ENCODE assay signal across 26 cellular contexts in the genomic region with DNA sequence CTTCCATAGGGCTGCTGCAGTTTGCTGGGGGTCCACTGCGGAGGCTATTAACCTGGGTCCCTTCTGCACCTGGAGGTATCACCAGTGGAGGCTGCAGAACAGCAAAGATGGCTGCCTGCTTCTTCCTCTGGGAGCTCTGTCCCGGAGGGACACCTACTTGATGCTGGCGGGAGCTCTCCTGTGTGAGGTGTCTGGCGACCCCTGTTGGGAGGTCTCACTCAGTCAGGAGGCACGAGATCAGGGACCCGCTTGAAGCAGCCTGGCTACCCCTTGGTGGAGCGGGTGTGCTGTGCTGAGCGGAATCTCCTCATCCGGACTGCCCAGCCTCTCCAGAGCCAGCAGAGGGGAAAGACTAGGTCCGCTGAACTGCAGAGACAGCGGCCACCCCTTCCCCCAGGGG. TPM values are rescaled to one million over a fixed set of nuclear protein-coding genes. Genes with fewer than 3 reads are reported as not detected.
DNase-seq lines count a peak whose midpoint lies in the region; TF ChIP-seq lines count a peak whose summit lies in the region.
"Had no signal": no experiment of that assay in that cellular context is flagged by ENCODE, and none has a peak within 500 bp of the region (broad histone marks: within the 10 kb centered on the region; RNA-seq: fewer than 3 reads in every experiment).

No MANE protein-coding gene starts in this region.

- H3K18ac ChIP-seq in H9 (ENCODE audit: insufficient read length, low read depth, low read length), result no peak overlapping the region

- H2AK5ac ChIP-seq in H9 (ENCODE audit: insufficient read length, low read length), result no peak overlapping the region

- H2BK120ac ChIP-seq in H9 (ENCODE audit: low read depth, low read length, poor library complexity, severe bottlenecking), result no peak overlapping the region

- no peaks in the 10 kb centered on the region for H3F3A ChIP-seq in OCI-LY1 (ENCODE audit: insufficient read depth, low read length)

- intact Hi-C loops in dorsolateral prefrontal cortex (cut with DNase I), result no loop called here

- no peaks in the 10 kb centered on the region for H3K23me2 ChIP-seq in H9 (ENCODE audit: insufficient read length, low read depth, low read length, poor library complexity, severe bottlenecking)

- H3K9me3 ChIP-seq in H9 (ENCODE audit: control insufficient read depth, low read depth, low read length), result no peaks in the 10 kb centered on the region
- no peaks in the 10 kb centered on the region for H3K9me3 ChIP-seq in OCI-LY1 (ENCODE audit: low read length)
- H3K9me3 ChIP-seq in iPS DF 6.9 (ENCODE audit: control insufficient read depth, insufficient read depth, low read length), result no peaks in the 10 kb centered on the region
- H3K9me3 ChIP-seq: transverse colon had no signal

- H3K79me2 ChIP-seq in H9 (ENCODE audit: insufficient read depth, low read length), result no peaks in the 10 kb centered on the region
- no peaks in the 10 kb centered on the region for H3K79me2 ChIP-seq in OCI-LY1 (ENCODE audit: insufficient read depth, low read length)

- no peak overlapping the region for H2AFZ ChIP-seq in H9 (ENCODE audit: low read length)
- no peak overlapping the region for H2AFZ ChIP-seq in OCI-LY1 (ENCODE audit: low read length)

- no peaks in the 10 kb centered on the region for H3K36me3 ChIP-seq in OCI-LY1 (ENCODE audit: insufficient read depth, low read length)
- H3K36me3 ChIP-seq in iPS DF 6.9 (ENCODE audit: control insufficient read depth, insufficient read depth, low read length), result no peaks in the 10 kb centered on the region
- H3K36me3 ChIP-seq: transverse colon had no signal

- no peak overlapping the region for H4K5ac ChIP-seq in H9 (ENCODE audit: insufficient read length, low read depth, low read length)

- H4K91ac ChIP-seq in H9 (ENCODE audit: insufficient read length, low read depth, low read length), result no peak overlapping the region

- TF ChIP-seq CTCF in H9 (conservative IDR thresholded peaks at IDR 0.05) (peak; percentile 59; the same call in 2 of the 3 replicates), OCI-LY1 (IDR thresholded peaks at IDR 0.05; ENCODE audit: low read length) (peak; percentile 32; the same call in 1 of the 2 replicates), dorsolateral prefrontal cortex (IDR thresholded peaks at IDR 0.05 in 54 of 56, conservative IDR thresholded peaks at IDR 0.05 in 2 of 56; ENCODE audit: low read depth in 1 of 56, partially characterized antibody in 56 of 56) (no peak)

- H2BK12ac ChIP-seq in H9 (ENCODE audit: insufficient read length, low read depth, low read length), result no peak overlapping the region

- H3K36me3 Mint-ChIP-seq in H9 (ENCODE audit: insufficient read depth in 1 of 3, low read depth in 3 of 3), result no peaks in the 10 kb centered on the region
- H3K36me3 Mint-ChIP-seq: activated CD8-positive, alpha-beta memory T cell treated with anti-CD3 and anti-CD28 coated beads, Interleukin-2, amount 10 ng/mL, durations not matched to agents 7 days and 5 days; activated naive CD4-positive, alpha-beta T cell treated with anti-CD3 and anti-CD28 coated beads, Interleukin-2, amount 50 U/mL, for 24 hours; CD4-positive, CD25-positive, alpha-beta regulatory T cell had no signal

- H3K4me3 ChIP-seq in OCI-LY1 (ENCODE audit: low read depth, low read length, poor library complexity, severe bottlenecking), result no peak overlapping the region
- no peak overlapping the region for H3K4me3 ChIP-seq in iPS DF 6.9 (ENCODE audit: low read length)
- H3K4me3 ChIP-seq in dorsolateral prefrontal cortex, result no peak overlapping the region
- H3K4me3 ChIP-seq: coronary artery, SK-N-MC, transverse colon had no signal

- no peak overlapping the region for H3K4ac ChIP-seq in H9 (ENCODE audit: low read depth, low read length)

- peaks cover 7% of the 10 kb centered on the region; the same call in 1 of the 2 replicates for H3K27me3 Mint-ChIP-seq in H9 (ENCODE audit: low read depth)
- H3K27me3 Mint-ChIP-seq: CD4-positive, CD25-positive, alpha-beta regulatory T cell had no signal

- H3K79me1 ChIP-seq in H9 (ENCODE audit: insufficient read depth, low read depth, low read length, poor library complexity, severe bottlenecking), result no peaks in the 10 kb centered on the region

- peaks cover 0 to 6% of the 10 kb centered on the region in 2 experiments; a peak in 2 of 5 replicates for H3K9me3 Mint-ChIP-seq in H9

- no CpG with 5 or more reads among the region's 11 CpGs for WGBS in H9 (ENCODE audit: extremely low coverage, insufficient read length, low lambda C conversion rate)
- no CpG with 5 or more reads among the region's 11 CpGs for WGBS in iPS DF 6.9 (ENCODE audit: insufficient coverage, insufficient read length)

- no peak overlapping the region for H3K23ac ChIP-seq in H9 (ENCODE audit: insufficient read length, low read depth, low read length)

- no peaks in the 10 kb centered on the region for H3K9me2 ChIP-seq in OCI-LY1 (ENCODE audit: low read depth, low read length)

- no peaks in the 10 kb centered on the region for H3K27me3 ChIP-seq in H9 (ENCODE audit: insufficient read depth, low read length)
- H3K27me3 ChIP-seq in OCI-LY1 (ENCODE audit: insufficient read depth, low read length), result no peaks in the 10 kb centered on the region
- no peaks in the 10 kb centered on the region for H3K27me3 ChIP-seq in iPS DF 6.9 (ENCODE audit: control insufficient read depth, insufficient read depth, low read length)
- H3K27me3 ChIP-seq in dorsolateral prefrontal cortex, result peaks cover 0 to 9% (median 0%) of the 10 kb centered on the region in 45 donors

- no peak overlapping the region for H2BK20ac ChIP-seq in H9 (ENCODE audit: low read depth, low read length, poor library complexity, severe bottlenecking)

- DNase-seq in Daoy (ENCODE audit: low read depth) (peak; percentile 6), H9 (peak; percentile 85), iPS DF 6.9 (ENCODE audit: low read depth, low spot score) (peak; percentile 20), activated gamma-delta T cell treated with Interleukin-2 at 50 U/mL for 16 hours (no peak), RKO (ENCODE audit: low spot score) (no peak), dorsolateral prefrontal cortex (no peak), hepatic stellate cell (ENCODE audit: low spot score) (no peak)
- DNase-seq: activated CD4-positive, alpha-beta T cell treated with anti-CD3 and anti-CD28 coated beads, Interleukin-2, amount 10 ng/mL, durations not matched to agents 7 days and 5 days; activated CD8-positive, alpha-beta memory T cell treated with anti-CD3 and anti-CD28 coated beads, Interleukin-2, amount 10 ng/mL, durations not matched to agents 7 days and 5 days; anterior cingulate cortex; CD4-positive, CD25-positive, alpha-beta regulatory T cell; GDM1; GOT3; mesenchymal stem cell; MV-4-11; NCI-H187; NCI-H345; nucleus accumbens; RPMI8226; transverse colon had no signal

- H2BK15ac ChIP-seq in H9 (ENCODE audit: low read depth, low read length), result no peak overlapping the region

- no peak overlapping the region for H3K9ac ChIP-seq in H9 (ENCODE audit: extremely low read depth, insufficient read length, low read length)
- no peak overlapping the region for H3K9ac ChIP-seq in OCI-LY1 (ENCODE audit: low read length)
- H3K9ac ChIP-seq: KMS-11 had no signal

- no peak overlapping the region for H3K14ac ChIP-seq in H9 (ENCODE audit: insufficient read depth, low read length)

- no peak overlapping the region for H3K27ac Mint-ChIP-seq in H9
- H3K27ac Mint-ChIP-seq: activated CD4-positive, alpha-beta T cell treated with anti-CD3 and anti-CD28 coated beads, Interleukin-2, amount 10 ng/mL, durations not matched to agents 7 days and 5 days; activated CD8-positive, alpha-beta memory T cell treated with anti-CD3 and anti-CD28 coated beads, Interleukin-2, amount 10 ng/mL, durations not matched to agents 7 days and 5 days; activated naive CD4-positive, alpha-beta T cell treated with anti-CD3 and anti-CD28 coated beads, Interleukin-2, amount 50 U/mL, for 24 hours; CD4-positive, CD25-positive, alpha-beta regulatory T cell had no signal

- H3K4me2 ChIP-seq in H9 (ENCODE audit: insufficient read depth, insufficient read length, low read length) (no peak overlapping the region), OCI-LY1 (ENCODE audit: low read length) (no peak overlapping the region)
- H3K4me2 ChIP-seq: KMS-11 had no signal

- no peaks in the 10 kb centered on the region for H3K4me1 ChIP-seq in H9 (ENCODE audit: insufficient read depth, low read length)
- H3K4me1 ChIP-seq in OCI-LY1 (ENCODE audit: insufficient read depth, low read length, severe bottlenecking), result no peaks in the 10 kb centered on the region
- H3K4me1 ChIP-seq in iPS DF 6.9 (ENCODE audit: control insufficient read depth, insufficient read depth, low read length), result no peaks in the 10 kb centered on the region
- H3K4me1 ChIP-seq: transverse colon had no signal

- H3K56ac ChIP-seq in H9 (ENCODE audit: insufficient read length, low read depth, low read length), result no peak overlapping the region

- H3K4me3 Mint-ChIP-seq in H9, result no peak overlapping the region
- H3K4me3 Mint-ChIP-seq: activated CD4-positive, alpha-beta T cell treated with anti-CD3 and anti-CD28 coated beads, Interleukin-2, amount 10 ng/mL, durations not matched to agents 7 days and 5 days; activated CD8-positive, alpha-beta memory T cell treated with anti-CD3 and anti-CD28 coated beads, Interleukin-2, amount 10 ng/mL, durations not matched to agents 7 days and 5 days; activated naive CD4-positive, alpha-beta T cell treated with anti-CD3 and anti-CD28 coated beads, Interleukin-2, amount 50 U/mL, for 24 hours; CD4-positive, CD25-positive, alpha-beta regulatory T cell had no signal

- no peak overlapping the region for H4K8ac ChIP-seq in H9 (replicated peaks; ENCODE audit: insufficient read length, low read depth, low read length)

- H3K27ac ChIP-seq in H9 (ENCODE audit: insufficient read length, low read depth, low read length), result no peak overlapping the region
- no peak overlapping the region for H3K27ac ChIP-seq in OCI-LY1 (ENCODE audit: low read depth, low read length, poor library complexity, severe bottlenecking)
- H3K27ac ChIP-seq in iPS DF 6.9 (ENCODE audit: low read length), result no peak overlapping the region
- H3K27ac ChIP-seq in dorsolateral prefrontal cortex, result no peak overlapping the region
- H3K27ac ChIP-seq: coronary artery, KMS-11, SK-N-MC, transverse colon had no signal

- H3K4me1 Mint-ChIP-seq in H9, result no peaks in the 10 kb centered on the region
- H3K4me1 Mint-ChIP-seq: activated CD4-positive, alpha-beta T cell treated with anti-CD3 and anti-CD28 coated beads, Interleukin-2, amount 10 ng/mL, durations not matched to agents 7 days and 5 days; activated CD8-positive, alpha-beta memory T cell treated with anti-CD3 and anti-CD28 coated beads, Interleukin-2, amount 10 ng/mL, durations not matched to agents 7 days and 5 days; activated naive CD4-positive, alpha-beta T cell treated with anti-CD3 and anti-CD28 coated beads, Interleukin-2, amount 50 U/mL, for 24 hours; CD4-positive, CD25-positive, alpha-beta regulatory T cell had no signal

- no peak overlapping the region for H3T11ph ChIP-seq in H9 (ENCODE audit: low read length)

- H4K20me1 ChIP-seq in H9 (ENCODE audit: control insufficient read depth, insufficient read depth, insufficient read length) (no peaks in the 10 kb centered on the region), OCI-LY1 (ENCODE audit: insufficient read depth, low read length) (no peaks in the 10 kb centered on the region)

- no peak overlapping the region for H2BK5ac ChIP-seq in H9 (ENCODE audit: insufficient read length, low read length)

RNA-seq across cellular contexts. Expression of a gene that starts 56.0 kb away (rescaled TPM):
- total RNA-seq in Daoy (2014; rRNA removed; shearing (Covaris generic)), result not detected in 2 replicates
- not detected in 2 replicates for total RNA-seq in H9 (2021)
- total RNA-seq in dorsolateral prefrontal cortex, result 10 to 100 TPM in 6 of 120 experiments, 1 to 10 TPM in 114; 1.7 to 13.0 (median 5.7) TPM
- total RNA-seq: activated CD4-positive, alpha-beta T cell treated with anti-CD3 and anti-CD28 coated beads, Interleukin-2, amount 10 ng/mL, durations not matched to agents 7 days and 5 days; activated CD8-positive, alpha-beta memory T cell treated with anti-CD3 and anti-CD28 coated beads, Interleukin-2, amount 10 ng/mL, durations not matched to agents 7 days and 5 days; CD4-positive, CD25-positive, alpha-beta regulatory T cell; T-helper 2 cell treated with Interferon-gamma antibody and Interleukin-4, amounts not matched to agents 100 ng/mL and 5 ng/mL, for 36 hours had no signal

Comparison
In these comparisons a context has a peak if more than half of its experiments do, and no peak if none do; other contexts are left out.
1. DNase-seq: peak in Daoy (single experiment), H9 (single experiment) and iPS DF 6.9 (single experiment); none in activated gamma-delta T cell treated with Interleukin-2 at 50 U/mL for 16 hours (single experiment), RKO (single experiment), dorsolateral prefrontal cortex (0 of 10) and hepatic stellate cell (single experiment).
2. CTCF ChIP-seq: peak in H9 (single experiment) and OCI-LY1 (single experiment); none in dorsolateral prefrontal cortex (0 of 56).